ENCODE assay signal across 1 cellular context in genomic region chr2:235724964-235725603, GRCh38.
TF ChIP-seq lines count a peak whose summit lies in the region.

No MANE protein-coding gene starts in this region.

TF ChIP-seq in WTC11, 78 proteins besides CTCF, POLR2A, EP300 and RAD21 (continued from another document):
- TF ChIP-seq, protein P1, sequence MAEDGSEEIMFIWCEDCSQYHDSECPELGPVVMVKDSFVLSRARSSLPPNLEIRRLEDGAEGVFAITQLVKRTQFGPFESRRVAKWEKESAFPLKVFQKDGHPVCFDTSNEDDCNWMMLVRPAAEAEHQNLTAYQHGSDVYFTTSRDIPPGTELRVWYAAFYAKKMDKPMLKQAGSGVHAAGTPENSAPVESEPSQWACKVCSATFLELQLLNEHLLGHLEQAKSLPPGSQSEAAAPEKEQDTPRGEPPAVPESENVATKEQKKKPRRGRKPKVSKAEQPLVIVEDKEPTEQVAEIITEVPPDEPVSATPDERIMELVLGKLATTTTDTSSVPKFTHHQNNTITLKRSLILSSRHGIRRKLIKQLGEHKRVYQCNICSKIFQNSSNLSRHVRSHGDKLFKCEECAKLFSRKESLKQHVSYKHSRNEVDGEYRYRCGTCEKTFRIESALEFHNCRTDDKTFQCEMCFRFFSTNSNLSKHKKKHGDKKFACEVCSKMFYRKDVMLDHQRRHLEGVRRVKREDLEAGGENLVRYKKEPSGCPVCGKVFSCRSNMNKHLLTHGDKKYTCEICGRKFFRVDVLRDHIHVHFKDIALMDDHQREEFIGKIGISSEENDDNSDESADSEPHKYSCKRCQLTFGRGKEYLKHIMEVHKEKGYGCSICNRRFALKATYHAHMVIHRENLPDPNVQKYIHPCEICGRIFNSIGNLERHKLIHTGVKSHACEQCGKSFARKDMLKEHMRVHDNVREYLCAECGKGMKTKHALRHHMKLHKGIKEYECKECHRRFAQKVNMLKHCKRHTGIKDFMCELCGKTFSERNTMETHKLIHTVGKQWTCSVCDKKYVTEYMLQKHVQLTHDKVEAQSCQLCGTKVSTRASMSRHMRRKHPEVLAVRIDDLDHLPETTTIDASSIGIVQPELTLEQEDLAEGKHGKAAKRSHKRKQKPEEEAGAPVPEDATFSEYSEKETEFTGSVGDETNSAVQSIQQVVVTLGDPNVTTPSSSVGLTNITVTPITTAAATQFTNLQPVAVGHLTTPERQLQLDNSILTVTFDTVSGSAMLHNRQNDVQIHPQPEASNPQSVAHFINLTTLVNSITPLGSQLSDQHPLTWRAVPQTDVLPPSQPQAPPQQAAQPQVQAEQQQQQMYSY (CRISPR knock-in tag; IDR thresholded peaks at IDR 0.05) = no peak
- TF ChIP-seq ZNF219 (CRISPR knock-in tag; IDR thresholded peaks at IDR 0.05; ENCODE audit: borderline replicate concordance) = no peak
- no peak for TF ChIP-seq ATF6 (CRISPR knock-in tag; IDR thresholded peaks at IDR 0.05)
TF ChIP-seq in WTC11: peak in this region for 0.
